In genomic region chr1:65958561-65959350, GRCh38 we compare ENCODE assay signal across 8 cellular contexts.
DNase-seq lines count a peak whose midpoint lies in the region; TF ChIP-seq lines count a peak whose summit lies in the region.

No MANE protein-coding gene starts in this region.

- POLR2A ChIA-PET in HEK293T (lab: Yijun Ruan, JAX), result no interaction called here

- H3K4me3 ChIP-seq in WI38 (ENCODE audit: low read depth, low read length), result no peak overlapping the region

- no peaks in the 10 kb centered on the region for H3K36me3 Mint-ChIP-seq in progenitor cell of endocrine pancreas (ENCODE audit: insufficient read depth)

- H3K27me3 Mint-ChIP-seq in progenitor cell of endocrine pancreas, result peaks cover 17% of the 10 kb centered on the region

- H3K4me3 Mint-ChIP-seq in progenitor cell of endocrine pancreas (ENCODE audit: low read depth), result no peak overlapping the region

- no peaks in the 10 kb centered on the region for H3K9me3 Mint-ChIP-seq in progenitor cell of endocrine pancreas (ENCODE audit: low read depth)

- CTCF ChIA-PET in HEK293T (lab: Yijun Ruan, JAX), result interaction anchor here (0.7 to 5.9 kb wide), 6 partner anchors 283 to 717 kb away, joined by 3 to 47 read pairs (median 4); no protein-coding TSS in a partner anchor

- peaks cover 8% of the 10 kb centered on the region for H3K4me1 Mint-ChIP-seq in progenitor cell of endocrine pancreas (ENCODE audit: low read depth)

- TF ChIP-seq CTCF in WI38 (IDR thresholded peaks at IDR 0.05; ENCODE audit: low read depth, low read length) (0 out of 2 replicates have a peak, but pooled peaks have one; percentile 16), progenitor cell of endocrine pancreas (IDR thresholded peaks at IDR 0.05; ENCODE audit: unreplicated experiment) (peak; percentile 91)

- DNase-seq in stimulated activated naive CD4-positive, alpha-beta T cell (lab: John Stamatoyannopoulos, UW), result peak; percentile 4 to 69 (median 26)
- DNase-seq in stimulated activated naive CD4-positive, alpha-beta T cell treated with Interleukin-2 at 50 U/mL for 16 hours (lab: John Stamatoyannopoulos, UW), result no peak
- DNase-seq in HEK293T (ENCODE audit: extremely low spot score), result peak; percentile 63
- peak; percentile 23 to 53 for DNase-seq in NCI-H1930 (lab: John Stamatoyannopoulos, UW)
- DNase-seq in fibroblast of the conjunctiva (ENCODE audit: low read depth), result peak; percentile 12
- DNase-seq in progenitor cell of endocrine pancreas (ENCODE audit: low spot score, unreplicated experiment), result no peak
- no peak for DNase-seq in ureter (ENCODE audit: low spot score)

- no peak overlapping the region for H3K27ac Mint-ChIP-seq in progenitor cell of endocrine pancreas

TF ChIP-seq in HEK293T, 16 proteins besides CTCF, POLR2A, EP300 and RAD21:
- no peak for TF ChIP-seq L3MBTL2 (conservative IDR thresholded peaks at IDR 0.05)
- TF ChIP-seq FOXA1 (IDR thresholded peaks at IDR 0.05), result no peak
- no peak for TF ChIP-seq LEF1 (IDR thresholded peaks at IDR 0.05; ENCODE audit: borderline replicate concordance)
- TF ChIP-seq FOXM1 (IDR thresholded peaks at IDR 0.05; ENCODE audit: borderline replicate concordance), result no peak; the same call in 1 of the 2 replicates
- no peak for TF ChIP-seq HDGF (IDR thresholded peaks at IDR 0.05; ENCODE audit: borderline replicate concordance)
- TF ChIP-seq NFRKB (IDR thresholded peaks at IDR 0.05), result no peak
- no peak for TF ChIP-seq SP1 (IDR thresholded peaks at IDR 0.05)
- no peak for TF ChIP-seq SUZ12 (IDR thresholded peaks at IDR 0.05)
- TF ChIP-seq ARNT (IDR thresholded peaks at IDR 0.05), result no peak
- no peak for TF ChIP-seq CTBP1 (IDR thresholded peaks at IDR 0.05; ENCODE audit: borderline replicate concordance)
TF ChIP-seq in HEK293T: peak in this region for 0.

Comparison
In these comparisons a context has a peak if more than half of its experiments do, and no peak if none do; other contexts are left out.
1. DNase-seq: peak in stimulated activated naive CD4-positive, alpha-beta T cell (6 of 6), HEK293T (single experiment), NCI-H1930 (2 of 2) and fibroblast of the conjunctiva (single experiment); none in stimulated activated naive CD4-positive, alpha-beta T cell treated with Interleukin-2 at 50 U/mL for 16 hours (single experiment), progenitor cell of endocrine pancreas (single experiment) and ureter (single experiment).